17 cellular contexts compared by ENCODE assay signal in the genomic region with DNA sequence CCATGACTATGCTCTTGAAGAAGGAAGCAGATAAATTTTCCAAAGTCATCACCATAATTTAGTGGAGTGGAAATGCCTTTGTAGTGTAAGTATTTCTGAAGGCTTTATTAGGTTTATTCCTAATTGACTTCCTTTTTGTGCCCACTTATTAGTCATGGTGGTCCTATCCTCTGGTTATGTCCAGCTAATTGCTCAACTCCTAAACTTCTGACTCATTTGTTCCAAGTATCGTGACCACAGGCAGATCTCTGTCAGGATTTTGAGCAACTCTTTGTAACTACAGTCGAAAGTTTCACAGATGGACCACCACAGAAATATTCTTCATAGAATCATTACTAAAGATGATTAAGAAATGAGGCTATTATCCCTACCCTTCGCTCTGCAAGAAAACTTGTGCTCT.
DNase-seq lines count a peak whose midpoint lies in the region; ATAC-seq and TF ChIP-seq lines count a peak whose summit lies in the region.
"Had no signal": no experiment of that assay in that cellular context is flagged by ENCODE, and none has a peak within 500 bp of the region (broad histone marks: within the 10 kb centered on the region; RNA-seq: fewer than 3 reads in every experiment).

No MANE protein-coding gene starts in this region.

- no peak overlapping the region for H3K4me3 ChIP-seq in GM23248
- no peak overlapping the region for H3K4me3 ChIP-seq in epithelial cell of proximal tubule (ENCODE audit: low read depth, low read length)
- no peak overlapping the region for H3K4me3 ChIP-seq in retinal pigment epithelial cell (ENCODE audit: low read length)
- no peak overlapping the region for H3K4me3 ChIP-seq in BE2C (ENCODE audit: low read depth, low read length)
- no peak overlapping the region for H3K4me3 ChIP-seq in naive thymus-derived CD4-positive, alpha-beta T cell (ENCODE audit: low read length)
- H3K4me3 ChIP-seq: suprapubic skin had no signal

- TF ChIP-seq CTCF in epithelial cell of proximal tubule (conservative IDR thresholded peaks at IDR 0.05; ENCODE audit: low read depth, low read length) (no peak), retinal pigment epithelial cell (conservative IDR thresholded peaks at IDR 0.05; ENCODE audit: low read depth, low read length) (no peak), BE2C (IDR thresholded peaks at IDR 0.05; ENCODE audit: low read depth, low read length) (no peak)

- DNase-seq in GM23248 (peak; percentile 68), RPMI7951 (ENCODE audit: low read depth) (peak; percentile 95), epithelial cell of proximal tubule (ENCODE audit: low read depth) (peak; percentile 75), retinal pigment epithelial cell (ENCODE audit: low read depth) (peak; percentile 55), BE2C (no peak), NCI-H2171 (lab: John Stamatoyannopoulos, UW) (no peak), NCI-H2227 (lab: John Stamatoyannopoulos, UW; ENCODE audit: unreplicated experiment) (no peak)
- DNase-seq in naive thymus-derived CD4-positive, alpha-beta T cell = no peak
- DNase-seq: activated CD4-positive, alpha-beta T cell treated with anti-CD3 and anti-CD28 coated beads, Interleukin-2, amount 50 U/mL, for 4 hours; caudate nucleus; mesendoderm; NCI-H1436; NCI-H510A had no signal

- no peaks in the 10 kb centered on the region for H3K79me2 ChIP-seq in GM23248 (ENCODE audit: insufficient read depth)

- H3K9me3 Mint-ChIP-seq in naive thymus-derived CD4-positive, alpha-beta T cell = peaks cover 0 to 12% (median 3%) of the 10 kb centered on the region in 11 donors

- no peak for ATAC-seq in naive thymus-derived CD4-positive, alpha-beta T cell
- ATAC-seq: activated T-helper 17 cell treated with anti-CD3 and anti-CD28 coated beads, Interleukin-2, amount 50 U/mL, for 72 hours; HCT116 had no signal

- H2AFZ ChIP-seq in GM23248 = no peak overlapping the region

- no peak overlapping the region for H3K27ac ChIP-seq in GM23248
- H3K27ac ChIP-seq in naive thymus-derived CD4-positive, alpha-beta T cell (ENCODE audit: low read depth, low read length) = no peak overlapping the region
- H3K27ac ChIP-seq: neutrophil, suprapubic skin had no signal

- H3K4me2 ChIP-seq in GM23248 (ENCODE audit: unreplicated experiment) = peak overlapping the region; percentile 7

- H3K9ac ChIP-seq in GM23248 = no peak overlapping the region

- no peak overlapping the region for H3K27ac Mint-ChIP-seq in naive thymus-derived CD4-positive, alpha-beta T cell
- H3K27ac Mint-ChIP-seq: activated T-helper 17 cell treated with anti-CD3 and anti-CD28 coated beads, Interleukin-2, amount 50 U/mL, for 72 hours had no signal

- H4K20me1 ChIP-seq in GM23248 (ENCODE audit: insufficient read depth) = no peaks in the 10 kb centered on the region

- CTCF ChIA-PET in naive thymus-derived CD4-positive, alpha-beta T cell (lab: Charles Lee) = no interaction called here

- H3K4me1 Mint-ChIP-seq in naive thymus-derived CD4-positive, alpha-beta T cell = no peaks in the 10 kb centered on the region
- H3K4me1 Mint-ChIP-seq: activated T-helper 17 cell treated with anti-CD3 and anti-CD28 coated beads, Interleukin-2, amount 50 U/mL, for 72 hours had no signal

- in situ Hi-C loops in GM23248 (cut with MboI) = no loop called here

- H3K4me1 ChIP-seq in GM23248 (ENCODE audit: insufficient read depth) (peaks cover 34% of the 10 kb centered on the region), BE2C (no peaks in the 10 kb centered on the region)
- H3K4me1 ChIP-seq in naive thymus-derived CD4-positive, alpha-beta T cell (ENCODE audit: control insufficient read depth in 2 of 2, insufficient read depth in 2 of 2, low read length in 2 of 2) = no peaks in the 10 kb centered on the region
- H3K4me1 ChIP-seq: suprapubic skin had no signal

- no peaks in the 10 kb centered on the region; the same call in 1 of the 2 replicates for H3F3A ChIP-seq in GM23248 (ENCODE audit: insufficient read depth)

- H3K4me3 Mint-ChIP-seq in naive thymus-derived CD4-positive, alpha-beta T cell = no peak overlapping the region
- H3K4me3 Mint-ChIP-seq: activated T-helper 17 cell treated with anti-CD3 and anti-CD28 coated beads, Interleukin-2, amount 50 U/mL, for 72 hours had no signal

- no peaks in the 10 kb centered on the region for H3K36me3 Mint-ChIP-seq in naive thymus-derived CD4-positive, alpha-beta T cell

- intact Hi-C loops in naive thymus-derived CD4-positive, alpha-beta T cell (cut with micrococcal nuclease) = no loop called here

- no peaks in the 10 kb centered on the region for H3K9me2 ChIP-seq in GM23248 (ENCODE audit: insufficient read depth)

- H3K9me3 ChIP-seq in GM23248 (ENCODE audit: low read depth) (no peaks in the 10 kb centered on the region), BE2C (no peaks in the 10 kb centered on the region)
- no peaks in the 10 kb centered on the region for H3K9me3 ChIP-seq in naive thymus-derived CD4-positive, alpha-beta T cell (ENCODE audit: control insufficient read depth in 2 of 3, low read length in 3 of 3)
- H3K9me3 ChIP-seq: neutrophil, suprapubic skin had no signal

- no peaks in the 10 kb centered on the region for H3K36me3 ChIP-seq in GM23248 (ENCODE audit: low read depth)
- no peaks in the 10 kb centered on the region for H3K36me3 ChIP-seq in BE2C
- no peaks in the 10 kb centered on the region for H3K36me3 ChIP-seq in naive thymus-derived CD4-positive, alpha-beta T cell (ENCODE audit: control insufficient read depth in 2 of 3, insufficient read depth in 3 of 3, low read length in 3 of 3)
- H3K36me3 ChIP-seq: neutrophil, suprapubic skin had no signal

- H3K27me3 ChIP-seq in GM23248 (replicated peaks; ENCODE audit: insufficient read depth) (no peaks in the 10 kb centered on the region; the same call in 1 of the 2 replicates), BE2C (no peaks in the 10 kb centered on the region)
- no peaks in the 10 kb centered on the region for H3K27me3 ChIP-seq in naive thymus-derived CD4-positive, alpha-beta T cell (ENCODE audit: control insufficient read depth in 2 of 2, insufficient read depth in 2 of 2, low read length in 2 of 2)
- H3K27me3 ChIP-seq: neutrophil, suprapubic skin had no signal

- no peaks in the 10 kb centered on the region for H3K27me3 Mint-ChIP-seq in naive thymus-derived CD4-positive, alpha-beta T cell
- H3K27me3 Mint-ChIP-seq: activated T-helper 17 cell treated with anti-CD3 and anti-CD28 coated beads, Interleukin-2, amount 50 U/mL, for 72 hours had no signal

- POLR2A ChIA-PET in naive thymus-derived CD4-positive, alpha-beta T cell (lab: Charles Lee) = no interaction called here

- WGBS in GM23248 (ENCODE audit: low coverage in 1 of 2, low lambda C conversion rate in 2 of 2, missing lambda C conversion rate in 2 of 2), 2 experiments = 19 to 27% methylated on average over 3 of the region's 3 CpGs

Comparison
In these comparisons a context has a peak if more than half of its experiments do, and no peak if none do; other contexts are left out.
1. DNase-seq: peak in GM23248 (single experiment), RPMI7951 (single experiment), epithelial cell of proximal tubule (single experiment) and retinal pigment epithelial cell (single experiment); none in BE2C (single experiment), NCI-H2171 (single experiment), naive thymus-derived CD4-positive, alpha-beta T cell (0 of 9) and NCI-H2227 (single experiment).